8 cellular contexts compared by ENCODE assay signal in genomic region chr14:102235275-102235897, GRCh38.
DNase-seq lines count a peak whose midpoint lies in the region; ATAC-seq and TF ChIP-seq lines count a peak whose summit lies in the region.

No MANE protein-coding gene starts in this region.

- peak; percentile 98 for ATAC-seq in CD4-positive, alpha-beta T cell (ENCODE audit: poor library complexity)
- ATAC-seq in GM23338 = peak; percentile 95
- no peak for ATAC-seq in HG03097 (IDR thresholded peaks at IDR 0.05; ENCODE audit: low FRiP score, unreplicated experiment)

- peak overlapping the region; percentile 1; the same call in 1 of the 2 replicates for H3K4me2 ChIP-seq in GM23338

- H3K4me3 ChIP-seq in GM23338 = no peak overlapping the region

- H3K79me2 ChIP-seq in GM23338 (replicated peaks; ENCODE audit: insufficient read depth) = no peaks in the 10 kb centered on the region

- peak; percentile 77 for TF ChIP-seq CTCF in CD4-positive, alpha-beta T cell (IDR thresholded peaks at IDR 0.05)
- TF ChIP-seq CTCF in GM23338 (conservative IDR thresholded peaks at IDR 0.05; ENCODE audit: low read depth in 2 of 2) = peak; percentile 84 to 95

- peak overlapping the region; percentile 94 for H2AFZ ChIP-seq in GM23338

- H3K9me3 ChIP-seq in CD4-positive, alpha-beta T cell (ENCODE audit: control insufficient read depth, low read length) = no peaks in the 10 kb centered on the region

- H3K27me3 Mint-ChIP-seq in CD4-positive, alpha-beta T cell = no peaks in the 10 kb centered on the region
- peaks cover 5% of the 10 kb centered on the region for H3K27me3 Mint-ChIP-seq in GM23338 (ENCODE audit: insufficient read depth, low read depth, poor library complexity)

- H3K36me3 ChIP-seq in GM23338 (ENCODE audit: insufficient read depth) = no peaks in the 10 kb centered on the region

- no peak overlapping the region for H3K4me3 Mint-ChIP-seq in CD4-positive, alpha-beta T cell
- no peak overlapping the region for H3K4me3 Mint-ChIP-seq in GM23338

- CTCF ChIA-PET in CD4-positive, alpha-beta T cell (lab: Charles Lee) = interaction anchor here (1.2 to 3.2 kb wide), 2 partner anchors 61 to 79 kb away, joined by 3 to 16 read pairs; no protein-coding TSS in a partner anchor

- no peaks in the 10 kb centered on the region for H3K9me3 Mint-ChIP-seq in CD4-positive, alpha-beta T cell
- H3K9me3 Mint-ChIP-seq in GM23338 = no peaks in the 10 kb centered on the region; the same call in 2 of the 3 replicates

- H3K27me3 ChIP-seq in CD4-positive, alpha-beta T cell (ENCODE audit: control insufficient read depth, insufficient read depth, low read length) = no peaks in the 10 kb centered on the region
- no peaks in the 10 kb centered on the region for H3K27me3 ChIP-seq in GM23338 (ENCODE audit: insufficient read depth)

- no peaks in the 10 kb centered on the region for H3K4me1 Mint-ChIP-seq in CD4-positive, alpha-beta T cell (ENCODE audit: low read depth)
- no peaks in the 10 kb centered on the region; the same call in 2 of the 3 replicates for H3K4me1 Mint-ChIP-seq in GM23338

- H3K27ac Mint-ChIP-seq in CD4-positive, alpha-beta T cell = no peak overlapping the region
- no peak overlapping the region for H3K27ac Mint-ChIP-seq in GM23338

- POLR2A ChIA-PET in CD4-positive, alpha-beta T cell (lab: Charles Lee) = no interaction called here

- no peak overlapping the region for H3K27ac ChIP-seq in CD4-positive, alpha-beta T cell (ENCODE audit: low read depth, low read length)
- H3K27ac ChIP-seq in GM23338 (ENCODE audit: low read depth) = no peak overlapping the region

- H3K36me3 Mint-ChIP-seq in CD4-positive, alpha-beta T cell (ENCODE audit: low read depth) = no peaks in the 10 kb centered on the region
- peaks cover 2% of the 10 kb centered on the region; the same call in 2 of the 3 replicates for H3K36me3 Mint-ChIP-seq in GM23338 (ENCODE audit: low read depth)

- intact Hi-C loops in CD4-positive, alpha-beta T cell (cut with DNase I, micrococcal nuclease) = loop anchor here (1.0 to 2.0 kb wide), 2 partner anchors 79 to 281 kb away; no protein-coding TSS in a partner anchor

- DNase-seq in CD4-positive, alpha-beta T cell = peak; percentile 57 to 78 (median 65)
- DNase-seq in GM23338 (ENCODE audit: low spot score) = peak; percentile 94
- DNase-seq in NCI-H187 (lab: John Stamatoyannopoulos, UW) = peak; percentile 30 to 65
- DNase-seq in UCSD-AML1 (lab: John Stamatoyannopoulos, UW; ENCODE audit: unreplicated experiment) = peak; percentile 63
- peak; percentile 36 for DNase-seq in brain pericyte (ENCODE audit: low read depth, low spot score)
- DNase-seq in inferior parietal cortex (ENCODE audit: extremely low spot score) = peak; percentile 74
- peak; percentile 47 to 77 for DNase-seq in stimulated activated CD4-positive, alpha-beta T cell treated with anti-CD3 and anti-CD28 coated beads, Interleukin-12 subunit alpha, Interleukin-12 subunit beta, amount 100 ng/mL, for 24 hours (ENCODE audit: low read depth in 2 of 2)

- H3F3A ChIP-seq in GM23338 (replicated peaks; ENCODE audit: low read depth) = no peaks in the 10 kb centered on the region

- no peaks in the 10 kb centered on the region for H4K20me1 ChIP-seq in GM23338 (replicated peaks; ENCODE audit: insufficient read depth)

- peaks cover 11% of the 10 kb centered on the region for H3K4me1 ChIP-seq in GM23338 (ENCODE audit: insufficient read depth)

- no peaks in the 10 kb centered on the region for H3K9me2 ChIP-seq in GM23338 (ENCODE audit: insufficient read depth)

TF ChIP-seq in GM23338, 12 proteins besides CTCF, POLR2A, EP300 and RAD21:
- TF ChIP-seq EZH2phosphoT487 (IDR thresholded peaks at IDR 0.05; ENCODE audit: unreplicated experiment) (no peak), CREB1 (CRISPR knock-in tag; IDR thresholded peaks at IDR 0.05; ENCODE audit: low read depth) (no peak), ZNF114 (CRISPR knock-in tag; IDR thresholded peaks at IDR 0.05) (no peak), ETS1 (IDR thresholded peaks at IDR 0.05) (no peak), JUNB (IDR thresholded peaks at IDR 0.05; ENCODE audit: unreplicated experiment) (no peak)

Comparison
In these comparisons a context has a peak if more than half of its experiments do, and no peak if none do; other contexts are left out.
1. DNase-seq: peak in every context shown above with its lines; median percentile 94 in GM23338; 74 in inferior parietal cortex; 65 in CD4-positive, alpha-beta T cell; 63 in UCSD-AML1; 62 in stimulated activated CD4-positive, alpha-beta T cell treated with anti-CD3 and anti-CD28 coated beads, Interleukin-12 subunit alpha, Interleukin-12 subunit beta, amount 100 ng/mL, for 24 hours; 48 in NCI-H187; 36 in brain pericyte.